1 cellular context compared by ENCODE assay signal in genomic region chr17:82295472-82295814, GRCh38.
TF ChIP-seq lines count a peak whose summit lies in the region.

No MANE protein-coding gene starts in this region.

TF ChIP-seq in A549, 52 proteins besides CTCF, POLR2A, EP300 and RAD21 (continued from another document):
- no peak for TF ChIP-seq REST (IDR thresholded peaks at IDR 0.05)
- no peak for TF ChIP-seq FOSB (CRISPR knock-in tag; IDR thresholded peaks at IDR 0.05)
- TF ChIP-seq RARB (CRISPR knock-in tag; IDR thresholded peaks at IDR 0.05): no peak
- no peak for TF ChIP-seq EHMT2 (IDR thresholded peaks at IDR 0.05; ENCODE audit: low read depth)
- no peak for TF ChIP-seq MAFK (IDR thresholded peaks at IDR 0.05; ENCODE audit: partially characterized antibody)
